Comparison of ENCODE assay signal across 1 cellular context in genomic region chr5:65061250-65061973, GRCh38.
TF ChIP-seq lines count a peak whose summit lies in the region.

No MANE protein-coding gene starts in this region.

TF ChIP-seq in GM23338, 12 proteins besides CTCF, POLR2A, EP300 and RAD21 (continued from another document):
- TF ChIP-seq REST (IDR thresholded peaks at IDR 0.05; ENCODE audit: unreplicated experiment) = no peak
- no peak for TF ChIP-seq POLR2AphosphoS5 (IDR thresholded peaks at IDR 0.05; ENCODE audit: low read depth)
TF ChIP-seq in GM23338: peak in this region for 0.
